ENCODE assay signal across 26 cellular contexts in the genomic region with DNA sequence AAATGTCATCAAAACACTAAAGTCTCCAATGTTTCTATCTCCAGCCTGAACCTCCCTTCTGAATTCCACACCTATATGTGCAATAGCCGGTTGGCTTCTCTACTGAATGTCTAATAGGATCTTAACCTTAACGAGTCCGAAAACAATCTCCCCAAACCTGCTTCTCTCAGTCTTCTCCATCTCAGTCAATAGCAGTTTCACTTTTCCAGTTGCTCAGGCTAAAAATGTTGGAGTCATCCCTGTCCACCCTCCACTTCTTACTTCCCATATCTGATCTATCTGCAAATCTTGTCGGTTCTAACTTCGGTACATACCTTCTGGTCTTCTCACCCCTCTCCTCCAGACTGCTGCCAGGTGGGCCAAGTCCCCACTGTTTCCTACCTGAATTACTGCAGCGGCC.
"Had no signal": no experiment of that assay in that cellular context is flagged by ENCODE, and none has a peak within 500 bp of the region (broad histone marks: within the 10 kb centered on the region; RNA-seq: fewer than 3 reads in every experiment).

No MANE protein-coding gene starts in this region.

- ATAC-seq: left lobe of liver; naive thymus-derived CD4-positive, alpha-beta T cell; right lobe of liver; stimulated activated naive CD8-positive, alpha-beta T cell treated with anti-CD3 and anti-CD28 coated beads, Interleukin-15, amount 100 ng/mL, for 72 hours; upper lobe of right lung had no signal

- H3K4me1 ChIP-seq: neural progenitor cell, parathyroid adenoma, upper lobe of right lung, uterus had no signal

- H3K4me1 Mint-ChIP-seq: nephron, neural progenitor cell had no signal

- H2AFZ ChIP-seq: parathyroid adenoma had no signal

- FAIRE-seq: colon, frontal cortex, kidney, small intestine had no signal

- H3K9ac ChIP-seq: neural progenitor cell, parathyroid adenoma had no signal

- H3K9me3 ChIP-seq: esophagus muscularis mucosa, right lobe of liver, suprapubic skin, transverse colon, upper lobe of right lung, uterus had no signal

- DNase-seq: dorsolateral prefrontal cortex; effector CD4-positive, alpha-beta T cell; hypothalamus; kidney; mesendoderm; midbrain; naive thymus-derived CD4-positive, alpha-beta T cell; right lobe of liver; small intestine; stimulated activated CD4-positive, alpha-beta T cell treated with anti-CD3 and anti-CD28 coated beads, Interleukin-12 subunit alpha, Interleukin-12 subunit beta, amount 100 ng/mL, for 4 hours; stimulated activated CD4-positive, alpha-beta T cell treated with anti-CD3 and anti-CD28 coated beads, Interleukin-1b, Interleukin-23, amount 100 ng/mL, for 48 hours; stimulated activated CD4-positive, alpha-beta T cell treated with anti-CD3 and anti-CD28 coated beads, Interleukin-4, amount 100 ng/mL, for 1 hour; stimulated activated CD8-positive, alpha-beta memory T cell treated with anti-CD3 and anti-CD28 coated beads, Interleukin-4, amount 100 ng/mL, for 48 hours; stimulated activated naive CD4-positive, alpha-beta T cell; stimulated activated naive CD8-positive, alpha-beta T cell treated with anti-CD3 and anti-CD28 coated beads, Interleukin-15, amount 100 ng/mL, for 72 hours; transverse colon; upper lobe of right lung; uterus had no signal

- H3K36me3 Mint-ChIP-seq: neural progenitor cell had no signal

- H3K27ac Mint-ChIP-seq: naive thymus-derived CD4-positive, alpha-beta T cell; nephron; neural progenitor cell; stimulated activated naive CD8-positive, alpha-beta T cell treated with anti-CD3 and anti-CD28 coated beads, Interleukin-15, amount 100 ng/mL, for 72 hours had no signal

- H3K36me3 ChIP-seq: esophagus muscularis mucosa, neural progenitor cell, right lobe of liver, suprapubic skin, transverse colon, upper lobe of right lung, uterus had no signal

- H3K4me3 Mint-ChIP-seq: naive thymus-derived CD4-positive, alpha-beta T cell; nephron; neural progenitor cell; stimulated activated naive CD8-positive, alpha-beta T cell treated with anti-CD3 and anti-CD28 coated beads, Interleukin-15, amount 100 ng/mL, for 72 hours had no signal

- H3K27ac ChIP-seq: dorsolateral prefrontal cortex, esophagus muscularis mucosa, neural progenitor cell, parathyroid adenoma, right lobe of liver, suprapubic skin, transverse colon, upper lobe of right lung, uterus had no signal

- H3K9me3 Mint-ChIP-seq: nephron; stimulated activated naive CD8-positive, alpha-beta T cell treated with anti-CD3 and anti-CD28 coated beads, Interleukin-15, amount 100 ng/mL, for 72 hours had no signal

- H3K79me2 ChIP-seq: parathyroid adenoma had no signal

- H3K4me2 ChIP-seq: neural progenitor cell had no signal

- H3K27me3 ChIP-seq: uterus had no signal

- H3K4me3 ChIP-seq: dorsolateral prefrontal cortex, esophagus muscularis mucosa, neural progenitor cell, right lobe of liver, suprapubic skin, transverse colon, upper lobe of right lung, uterus had no signal
